In the genomic region with DNA sequence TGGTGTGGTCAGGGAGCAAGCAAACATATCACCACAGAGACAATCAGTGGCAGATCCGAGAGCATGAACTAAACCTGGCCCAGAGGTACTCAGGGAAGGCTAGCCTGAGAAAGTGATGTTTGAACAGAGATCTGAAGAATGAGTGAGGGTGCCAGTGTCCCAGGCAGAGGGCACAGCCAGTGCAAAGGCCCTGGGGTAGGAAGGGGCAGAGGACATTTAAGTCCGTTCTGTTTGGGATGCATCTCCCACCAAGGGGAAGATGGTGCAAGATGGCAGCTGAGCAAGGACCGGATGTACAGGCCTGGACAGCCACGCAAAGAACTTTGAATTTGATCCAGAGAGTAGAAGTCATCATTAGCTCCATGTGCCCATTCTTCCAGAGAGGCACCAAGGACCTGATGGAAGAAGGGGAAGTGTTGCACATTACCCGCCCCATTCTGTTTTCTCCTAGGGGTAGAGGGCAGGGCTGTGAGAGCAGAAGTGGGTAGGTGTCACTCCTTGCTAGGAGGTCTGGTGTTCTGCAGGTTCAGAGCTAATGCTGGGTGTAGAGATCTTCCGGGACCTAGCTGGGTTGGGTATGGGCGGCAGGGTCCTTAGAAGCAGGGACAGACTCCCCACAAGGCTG, we compare ENCODE assay signal across 1 cellular context.
TF ChIP-seq lines count a peak whose summit lies in the region.

No MANE protein-coding gene starts in this region.

TF ChIP-seq in GM12878, 131 proteins besides CTCF, POLR2A, EP300 and RAD21:
- TF ChIP-seq ZNF217 (IDR thresholded peaks at IDR 0.05) (no peak), PKNOX1 (IDR thresholded peaks at IDR 0.05) (no peak), ASH2L (IDR thresholded peaks at IDR 0.05; ENCODE audit: borderline replicate concordance, low read depth) (no peak), RFX5 (IDR thresholded peaks at IDR 0.05; ENCODE audit: low read depth, low read length) (no peak), MYB (IDR thresholded peaks at IDR 0.05; ENCODE audit: borderline replicate concordance, low read depth, low read length) (no peak), BACH1 (IDR thresholded peaks at IDR 0.05; ENCODE audit: borderline replicate concordance) (no peak), TCF7 (IDR thresholded peaks at IDR 0.05; ENCODE audit: borderline replicate concordance) (no peak), BRCA1 (IDR thresholded peaks at IDR 0.05; ENCODE audit: low read depth, low read length) (no peak), CREM (IDR thresholded peaks at IDR 0.05; ENCODE audit: low read depth) (no peak), FOS (IDR thresholded peaks at IDR 0.05; ENCODE audit: borderline replicate concordance, extremely low read depth, insufficient read length) (no peak), ZZZ3 (IDR thresholded peaks at IDR 0.05; ENCODE audit: control insufficient read depth, insufficient read length, low read depth) (no peak), SPI1 (IDR thresholded peaks at IDR 0.05; ENCODE audit: borderline replicate concordance, insufficient read depth, low read depth, low read length) (no peak; the same call in 1 of the 2 replicates)
- TF ChIP-seq, protein P1, sequence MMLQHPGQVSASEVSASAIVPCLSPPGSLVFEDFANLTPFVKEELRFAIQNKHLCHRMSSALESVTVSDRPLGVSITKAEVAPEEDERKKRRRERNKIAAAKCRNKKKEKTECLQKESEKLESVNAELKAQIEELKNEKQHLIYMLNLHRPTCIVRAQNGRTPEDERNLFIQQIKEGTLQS (IDR thresholded peaks at IDR 0.05; ENCODE audit: borderline replicate concordance, extremely low read depth, low read depth, low read length): no peak
- TF ChIP-seq, protein P2, sequence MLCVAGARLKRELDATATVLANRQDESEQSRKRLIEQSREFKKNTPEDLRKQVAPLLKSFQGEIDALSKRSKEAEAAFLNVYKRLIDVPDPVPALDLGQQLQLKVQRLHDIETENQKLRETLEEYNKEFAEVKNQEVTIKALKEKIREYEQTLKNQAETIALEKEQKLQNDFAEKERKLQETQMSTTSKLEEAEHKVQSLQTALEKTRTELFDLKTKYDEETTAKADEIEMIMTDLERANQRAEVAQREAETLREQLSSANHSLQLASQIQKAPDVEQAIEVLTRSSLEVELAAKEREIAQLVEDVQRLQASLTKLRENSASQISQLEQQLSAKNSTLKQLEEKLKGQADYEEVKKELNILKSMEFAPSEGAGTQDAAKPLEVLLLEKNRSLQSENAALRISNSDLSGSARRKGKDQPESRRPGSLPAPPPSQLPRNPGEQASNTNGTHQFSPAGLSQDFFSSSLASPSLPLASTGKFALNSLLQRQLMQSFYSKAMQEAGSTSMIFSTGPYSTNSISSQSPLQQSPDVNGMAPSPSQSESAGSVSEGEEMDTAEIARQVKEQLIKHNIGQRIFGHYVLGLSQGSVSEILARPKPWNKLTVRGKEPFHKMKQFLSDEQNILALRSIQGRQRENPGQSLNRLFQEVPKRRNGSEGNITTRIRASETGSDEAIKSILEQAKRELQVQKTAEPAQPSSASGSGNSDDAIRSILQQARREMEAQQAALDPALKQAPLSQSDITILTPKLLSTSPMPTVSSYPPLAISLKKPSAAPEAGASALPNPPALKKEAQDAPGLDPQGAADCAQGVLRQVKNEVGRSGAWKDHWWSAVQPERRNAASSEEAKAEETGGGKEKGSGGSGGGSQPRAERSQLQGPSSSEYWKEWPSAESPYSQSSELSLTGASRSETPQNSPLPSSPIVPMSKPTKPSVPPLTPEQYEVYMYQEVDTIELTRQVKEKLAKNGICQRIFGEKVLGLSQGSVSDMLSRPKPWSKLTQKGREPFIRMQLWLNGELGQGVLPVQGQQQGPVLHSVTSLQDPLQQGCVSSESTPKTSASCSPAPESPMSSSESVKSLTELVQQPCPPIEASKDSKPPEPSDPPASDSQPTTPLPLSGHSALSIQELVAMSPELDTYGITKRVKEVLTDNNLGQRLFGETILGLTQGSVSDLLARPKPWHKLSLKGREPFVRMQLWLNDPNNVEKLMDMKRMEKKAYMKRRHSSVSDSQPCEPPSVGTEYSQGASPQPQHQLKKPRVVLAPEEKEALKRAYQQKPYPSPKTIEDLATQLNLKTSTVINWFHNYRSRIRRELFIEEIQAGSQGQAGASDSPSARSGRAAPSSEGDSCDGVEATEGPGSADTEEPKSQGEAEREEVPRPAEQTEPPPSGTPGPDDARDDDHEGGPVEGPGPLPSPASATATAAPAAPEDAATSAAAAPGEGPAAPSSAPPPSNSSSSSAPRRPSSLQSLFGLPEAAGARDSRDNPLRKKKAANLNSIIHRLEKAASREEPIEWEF (IDR thresholded peaks at IDR 0.05; ENCODE audit: insufficient replicate concordance, low read depth, low read length): no peak
TF ChIP-seq in GM12878: peak in this region for 0.
